ENCODE assay signal across 22 cellular contexts in genomic region chr14:56417173-56417572, GRCh38.
A peak's percentile ranks its signal among the peaks of the same experiment; 100 is the strongest.
DNase-seq lines count a peak whose midpoint lies in the region; ATAC-seq, FAIRE-seq and TF ChIP-seq lines count a peak whose summit lies in the region.
"Had no signal": no experiment of that assay in that cellular context is flagged by ENCODE, and none has a peak within 500 bp of the region (broad histone marks: within the 10 kb centered on the region; RNA-seq: fewer than 3 reads in every experiment).

No MANE protein-coding gene starts in this region.

- no peaks in the 10 kb centered on the region for H3K9me3 Mint-ChIP-seq in natural killer cell treated with Interleukin-12 subunit alpha and Interleukin-12 subunit beta and Interleukin-15 and Interleukin-18, amount 100 ng/mL, for 72 hours
- H3K9me3 Mint-ChIP-seq in natural killer cell: no peaks in the 10 kb centered on the region
- H3K9me3 Mint-ChIP-seq: CD4-positive, alpha-beta memory T cell had no signal

- no peak for TF ChIP-seq CTCF in natural killer cell (IDR thresholded peaks at IDR 0.05)

- DNase-seq in natural killer cell treated with Interleukin-12 subunit alpha and Interleukin-12 subunit beta and Interleukin-15 and Interleukin-18, amount 100 ng/mL, for 72 hours (ENCODE audit: low spot score): no peak
- DNase-seq in natural killer cell (no peak), RPMI7951 (ENCODE audit: low read depth) (peak; percentile 1), astrocyte of the hippocampus (ENCODE audit: low read depth, low spot score) (peak; percentile 65), frontal cortex (ENCODE audit: low spot score in 2 of 2) (no peak), kidney glomerular epithelial cell (lab: John Stamatoyannopoulos, UW) (no peak)
- DNase-seq: Caco-2; CD4-positive, alpha-beta memory T cell; DMS 273 treated with DMSO at 0.1 percent for 48 hours; DMS79 treated with DMSO at 0.1 percent for 48 hours; IMR-90; NCI-H1092; NCI-H1436 treated with DMSO at 0.1 percent for 48 hours; NCI-H1930; NCI-H510A treated with DMSO at 0.1 percent for 48 hours; NCI-H748 treated with DMSO at 0.1 percent for 48 hours; NK-92 treated with Interleukin-12 subunit alpha and Interleukin-12 subunit beta, amount 100 ng/mL, for 24 hours; SIG-M5 had no signal

- FAIRE-seq in frontal cortex (lab: Jason Lieb, UNC): no peak
- FAIRE-seq: A204.1 had no signal

- no peak overlapping the region for H3K4me3 Mint-ChIP-seq in natural killer cell treated with Interleukin-12 subunit alpha and Interleukin-12 subunit beta and Interleukin-15 and Interleukin-18, amount 100 ng/mL, for 72 hours
- H3K4me3 Mint-ChIP-seq in natural killer cell: no peak overlapping the region
- H3K4me3 Mint-ChIP-seq: B cell; CD4-positive, alpha-beta memory T cell had no signal

- intact Hi-C loops in natural killer cell (cut with micrococcal nuclease): no loop called here

- H3K36me3 Mint-ChIP-seq in natural killer cell treated with Interleukin-12 subunit alpha and Interleukin-12 subunit beta and Interleukin-15 and Interleukin-18, amount 100 ng/mL, for 72 hours: no peaks in the 10 kb centered on the region
- H3K36me3 Mint-ChIP-seq in natural killer cell: no peaks in the 10 kb centered on the region
- H3K36me3 Mint-ChIP-seq: CD4-positive, alpha-beta memory T cell had no signal

- H3K4me1 Mint-ChIP-seq in natural killer cell treated with Interleukin-12 subunit alpha and Interleukin-12 subunit beta and Interleukin-15 and Interleukin-18, amount 100 ng/mL, for 72 hours (ENCODE audit: low read depth in 2 of 2): peaks cover 11 to 13% of the 10 kb centered on the region in 2 donors
- peaks cover 19 to 20% of the 10 kb centered on the region in 2 donors for H3K4me1 Mint-ChIP-seq in natural killer cell

- peaks cover 16 to 34% of the 10 kb centered on the region in 2 donors for H3K27me3 Mint-ChIP-seq in natural killer cell treated with Interleukin-12 subunit alpha and Interleukin-12 subunit beta and Interleukin-15 and Interleukin-18, amount 100 ng/mL, for 72 hours
- H3K27me3 Mint-ChIP-seq in natural killer cell (ENCODE audit: low read depth in 2 of 2): peaks cover 14 to 35% of the 10 kb centered on the region in 2 donors

- H3K27ac Mint-ChIP-seq in natural killer cell treated with Interleukin-12 subunit alpha and Interleukin-12 subunit beta and Interleukin-15 and Interleukin-18, amount 100 ng/mL, for 72 hours: no peak overlapping the region
- no peak overlapping the region for H3K27ac Mint-ChIP-seq in natural killer cell
- H3K27ac Mint-ChIP-seq: B cell; CD4-positive, alpha-beta memory T cell had no signal

- peak; percentile 26 to 50 for ATAC-seq in natural killer cell treated with Interleukin-12 subunit alpha and Interleukin-12 subunit beta and Interleukin-15 and Interleukin-18, amount 100 ng/mL, for 72 hours
- ATAC-seq in natural killer cell (no peak), HG03108 (IDR thresholded peaks at IDR 0.05; ENCODE audit: unreplicated experiment) (no peak)
- ATAC-seq: SK-N-SH treated with all-trans-retinoic acid at 6 μM for 48 hours had no signal

Comparison
In these comparisons a context has a peak if more than half of its experiments do, and no peak if none do; other contexts are left out.
1. ATAC-seq: peak in natural killer cell treated with Interleukin-12 subunit alpha and Interleukin-12 subunit beta and Interleukin-15 and Interleukin-18, amount 100 ng/mL, for 72 hours (2 of 2); none in natural killer cell (0 of 3) and HG03108 (single experiment).
2. DNase-seq: peak in RPMI7951 (single experiment) and astrocyte of the hippocampus (single experiment); none in natural killer cell treated with Interleukin-12 subunit alpha and Interleukin-12 subunit beta and Interleukin-15 and Interleukin-18, amount 100 ng/mL, for 72 hours (single experiment), natural killer cell (single experiment), frontal cortex (0 of 2) and kidney glomerular epithelial cell (single experiment).